26 cellular contexts compared by ENCODE assay signal in the genomic region with DNA sequence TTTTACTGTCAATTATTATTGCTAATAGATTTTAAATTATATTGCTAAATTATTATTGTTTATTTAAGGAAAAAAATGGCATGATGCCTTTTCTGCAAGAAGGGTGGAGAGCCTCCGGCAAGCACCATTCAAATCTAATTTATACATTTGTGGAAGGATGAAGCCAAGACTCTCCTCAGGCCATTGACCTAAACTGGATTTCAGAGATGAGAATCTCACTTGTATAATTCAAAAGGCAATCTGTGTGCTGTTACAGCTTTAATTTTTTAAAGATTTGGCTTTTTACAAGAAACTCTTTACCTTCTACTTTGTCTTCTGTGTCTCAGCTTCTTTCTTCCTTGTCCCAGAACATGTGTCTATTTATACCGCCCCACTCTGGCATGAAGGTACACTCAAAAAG.
"Had no signal": no experiment of that assay in that cellular context is flagged by ENCODE, and none has a peak within 500 bp of the region (broad histone marks: within the 10 kb centered on the region; RNA-seq: fewer than 3 reads in every experiment).

No MANE protein-coding gene starts in this region.

- H2AFZ ChIP-seq: parathyroid adenoma had no signal

- H3K9me3 ChIP-seq: ovary, psoas muscle, right lobe of liver, sigmoid colon, stomach, suprapubic skin, testis, tibial artery, transverse colon, upper lobe of right lung, uterus had no signal

- H3K79me2 ChIP-seq: parathyroid adenoma had no signal

- DNase-seq: natural killer cell; occipital lobe; ovary; posterior cingulate gyrus; psoas muscle; right cardiac atrium; right lobe of liver; sigmoid colon; small intestine; stimulated activated CD4-positive, alpha-beta T cell treated with anti-CD3 and anti-CD28 coated beads, Interleukin-15, amount 100 ng/mL, for 24 hours; stimulated activated CD4-positive, alpha-beta T cell treated with anti-CD3 and anti-CD28 coated beads, Interleukin-2, amount 100 ng/mL, for 24 hours; stimulated activated CD4-positive, alpha-beta T cell treated with anti-CD3 and anti-CD28 coated beads, Interleukin-2, amount 100 ng/mL, for 48 hours; stimulated activated CD4-positive, alpha-beta T cell treated with anti-CD3 and anti-CD28 coated beads, Interleukin-4, amount 100 ng/mL, for 24 hours; stimulated activated naive B cell treated with anti-CD40 and anti-IgM and Interleukin-4, amounts not matched to agents 10 μg/mL and 1 μg/mL and 100 μg/mL, for 72 hours; stimulated activated naive CD4-positive, alpha-beta T cell treated with Interleukin-2 at 50 U/mL for 16 hours; stomach; substantia nigra; testis; tibial artery; transverse colon; upper lobe of right lung; uterus had no signal

- H3K4me1 ChIP-seq: neural progenitor cell, parathyroid adenoma, psoas muscle, right lobe of liver, sigmoid colon, stomach, suprapubic skin, testis, tibial artery, transverse colon, upper lobe of right lung, uterus had no signal

- H3K27ac ChIP-seq: neural progenitor cell, ovary, parathyroid adenoma, psoas muscle, right lobe of liver, sigmoid colon, stomach, suprapubic skin, testis, tibial artery, transverse colon, upper lobe of right lung, uterus had no signal

- H3K9ac ChIP-seq: neural progenitor cell, parathyroid adenoma had no signal

- H3K36me3 ChIP-seq: neural progenitor cell, ovary, right lobe of liver, sigmoid colon, stomach, suprapubic skin, tibial artery, transverse colon, upper lobe of right lung, uterus had no signal

- H3K4me3 ChIP-seq: neural progenitor cell, ovary, psoas muscle, right lobe of liver, sigmoid colon, stomach, suprapubic skin, testis, tibial artery, transverse colon, upper lobe of right lung, uterus had no signal

- ATAC-seq: natural killer cell; psoas muscle; right cardiac atrium; right lobe of liver; stimulated activated effector memory CD8-positive, alpha-beta T cell treated with anti-CD3 and anti-CD28 coated beads, Interleukin-12 subunit alpha, Interleukin-12 subunit beta, amount 100 ng/mL, for 72 hours; stimulated activated naive B cell treated with anti-CD40 and anti-IgM and Interleukin-4, amounts not matched to agents 10 μg/mL and 1 μg/mL and 100 μg/mL, for 72 hours; upper lobe of right lung had no signal

- H3K27me3 ChIP-seq: neural progenitor cell, ovary, right lobe of liver, sigmoid colon, stomach, suprapubic skin, testis, tibial artery, transverse colon, upper lobe of right lung, uterus had no signal

- H3K4me2 ChIP-seq: neural progenitor cell had no signal
